In genomic region chr1:161725888-161726630, GRCh38 we compare ENCODE assay signal across 8 cellular contexts. TPM values are rescaled to one million over a fixed set of nuclear protein-coding genes. Genes with fewer than 3 reads are reported as not detected.
DNase-seq lines count a peak whose midpoint lies in the region; ATAC-seq and TF ChIP-seq lines count a peak whose summit lies in the region.

No MANE protein-coding gene starts in this region.

- peak overlapping the region; percentile 98 for H3K4me3 Mint-ChIP-seq in activated naive CD8-positive, alpha-beta T cell treated with anti-CD3 and anti-CD28 coated beads, Interleukin-2, amount 10 ng/mL, durations not matched to agents 7 days and 5 days

- H3K27ac Mint-ChIP-seq in activated naive CD8-positive, alpha-beta T cell treated with anti-CD3 and anti-CD28 coated beads, Interleukin-2, amount 10 ng/mL, durations not matched to agents 7 days and 5 days = peak overlapping the region; percentile 92

- no peaks in the 10 kb centered on the region for H3K9me3 Mint-ChIP-seq in activated naive CD8-positive, alpha-beta T cell treated with anti-CD3 and anti-CD28 coated beads, Interleukin-2, amount 10 ng/mL, durations not matched to agents 7 days and 5 days

- intact Hi-C loops in cardiac septum (cut with DNase I) = loop anchor here (2.0 to 5.0 kb wide), 2 partner anchors 39 to 529 kb away; partner anchors contain the start of gene ADAMTS4

- H3K4me1 ChIP-seq in RWPE2 (ENCODE audit: insufficient read depth, poor library complexity, severe bottlenecking) = peaks cover 27% of the 10 kb centered on the region
- H3K4me1 ChIP-seq in parathyroid adenoma = no peaks in the 10 kb centered on the region

- H3K27me3 ChIP-seq in RWPE2 (ENCODE audit: insufficient read depth, poor library complexity, severe bottlenecking) = no peaks in the 10 kb centered on the region
- no peaks in the 10 kb centered on the region for H3K27me3 ChIP-seq in parathyroid adenoma (ENCODE audit: control insufficient read depth, insufficient read depth, low read length)

- peak overlapping the region; percentile 89 for H2AFZ ChIP-seq in parathyroid adenoma

- TF ChIP-seq CTCF in RWPE2 (IDR thresholded peaks at IDR 0.05; ENCODE audit: poor library complexity, severe bottlenecking) (peak; percentile 6), parathyroid adenoma (IDR thresholded peaks at IDR 0.05) (no peak)

- H3K9ac ChIP-seq in parathyroid adenoma = no peak overlapping the region

- peak overlapping the region; percentile 89 for H3K4me2 ChIP-seq in parathyroid adenoma (ENCODE audit: low read length)

- TF ChIP-seq POLR2A in GM18526 (IDR thresholded peaks at IDR 0.05; ENCODE audit: extremely low read depth, insufficient read length) = peak; percentile 36

- peaks cover 23% of the 10 kb centered on the region for H3K27me3 Mint-ChIP-seq in activated naive CD8-positive, alpha-beta T cell treated with anti-CD3 and anti-CD28 coated beads, Interleukin-2, amount 10 ng/mL, durations not matched to agents 7 days and 5 days

- H3K9me3 ChIP-seq in RWPE2 (ENCODE audit: severe bottlenecking) (no peaks in the 10 kb centered on the region), parathyroid adenoma (ENCODE audit: control insufficient read depth, low read length) (no peaks in the 10 kb centered on the region)

- POLR2A ChIA-PET in activated naive CD8-positive, alpha-beta T cell treated with anti-CD3 and anti-CD28 coated beads, Interleukin-2, amount 10 ng/mL, durations not matched to agents 7 days and 5 days (lab: Charles Lee) = interaction anchor here (0.8 to 3.1 kb wide), 4 partner anchors 11 to 412 kb away, joined by 3 to 55 read pairs (median 10); partner anchors contain the start of genes DUSP12 and SDHC

- H3K27ac ChIP-seq in RWPE2 (ENCODE audit: poor library complexity, severe bottlenecking) (peak overlapping the region; percentile 92), parathyroid adenoma (peak overlapping the region; percentile 79)

- DNase-seq in AG08396 (ENCODE audit: low spot score) = peak; percentile 40
- peak; percentile 62 for DNase-seq in RWPE2 (ENCODE audit: low spot score)
- DNase-seq in activated naive CD8-positive, alpha-beta T cell treated with anti-CD3 and anti-CD28 coated beads, Interleukin-2, amount 10 ng/mL, durations not matched to agents 7 days and 5 days = peak; percentile 68
- peak; percentile 82 for DNase-seq in cardiac septum (ENCODE audit: low spot score)
- DNase-seq in NCI-H2029 treated with DMSO at 0.1 percent for 48 hours (lab: John Stamatoyannopoulos, UW) = no peak

- H3K4me3 ChIP-seq in RWPE2 (ENCODE audit: severe bottlenecking) (peak overlapping the region; percentile 86), parathyroid adenoma (ENCODE audit: low read depth, low read length) (peak overlapping the region; percentile 76)

- no peaks in the 10 kb centered on the region for H3K79me2 ChIP-seq in parathyroid adenoma

- H3K36me3 ChIP-seq in RWPE2 (ENCODE audit: low read depth) = no peaks in the 10 kb centered on the region
- H3K36me3 ChIP-seq in parathyroid adenoma (ENCODE audit: control insufficient read depth, insufficient read depth, low read length) = no peaks in the 10 kb centered on the region

- H3K4me1 Mint-ChIP-seq in activated naive CD8-positive, alpha-beta T cell treated with anti-CD3 and anti-CD28 coated beads, Interleukin-2, amount 10 ng/mL, durations not matched to agents 7 days and 5 days = peaks cover 49% of the 10 kb centered on the region

- H3K36me3 Mint-ChIP-seq in activated naive CD8-positive, alpha-beta T cell treated with anti-CD3 and anti-CD28 coated beads, Interleukin-2, amount 10 ng/mL, durations not matched to agents 7 days and 5 days = no peaks in the 10 kb centered on the region

- ATAC-seq in HG03354 (IDR thresholded peaks at IDR 0.05; ENCODE audit: poor library complexity, severe bottlenecking, unreplicated experiment) (peak; percentile 28), RWPE2 (ENCODE audit: low read depth) (peak; percentile 40)
- ATAC-seq in activated naive CD8-positive, alpha-beta T cell treated with anti-CD3 and anti-CD28 coated beads, Interleukin-2, amount 10 ng/mL, durations not matched to agents 7 days and 5 days (ENCODE audit: low read depth) = peak; percentile 14

RNA-seq across cellular contexts. Expression of gene FCRLB, which starts 4.7 kb away (rescaled TPM):
- total RNA-seq in activated naive CD8-positive, alpha-beta T cell treated with anti-CD3 and anti-CD28 coated beads, Interleukin-2, amount 10 ng/mL, durations not matched to agents 7 days and 5 days = under 1 TPM; 0.74 to 0.97 TPM
- 0.38 TPM for total RNA-seq in cardiac septum

RNA-seq across cellular contexts. Expression of gene FCRLA, which starts 19.0 kb away (rescaled TPM):
- total RNA-seq in activated naive CD8-positive, alpha-beta T cell treated with anti-CD3 and anti-CD28 coated beads, Interleukin-2, amount 10 ng/mL, durations not matched to agents 7 days and 5 days = under 1 TPM; 0.17 to 0.51 TPM
- 0.40 TPM for total RNA-seq in cardiac septum

RNA-seq across cellular contexts. Expression of gene DUSP12, which starts 23.5 kb away (rescaled TPM):
- 10 to 100 TPM; 28.7 to 32.2 TPM for total RNA-seq in activated naive CD8-positive, alpha-beta T cell treated with anti-CD3 and anti-CD28 coated beads, Interleukin-2, amount 10 ng/mL, durations not matched to agents 7 days and 5 days
- 8.2 TPM for total RNA-seq in cardiac septum

RNA-seq across cellular contexts. Expression of gene ATF6, which starts 40.1 kb away (rescaled TPM):
- 10 to 100 TPM; 18.5 to 20.0 TPM for total RNA-seq in activated naive CD8-positive, alpha-beta T cell treated with anti-CD3 and anti-CD28 coated beads, Interleukin-2, amount 10 ng/mL, durations not matched to agents 7 days and 5 days
- total RNA-seq in cardiac septum = 14.9 TPM
